10 cellular contexts compared by ENCODE assay signal in the genomic region with DNA sequence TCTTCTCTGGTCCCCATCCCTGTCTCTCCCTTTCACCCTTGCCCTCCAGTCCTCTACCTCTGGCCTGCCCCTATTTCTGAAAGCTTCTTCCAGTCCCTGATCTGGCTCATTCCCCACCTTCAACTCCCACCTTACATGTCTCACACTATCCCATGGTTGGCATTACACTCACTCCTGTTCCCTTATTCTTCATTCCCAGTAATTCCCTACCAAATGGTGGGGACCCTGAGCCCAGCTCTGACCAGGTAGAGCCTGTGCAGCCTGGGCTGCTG. TPM values are rescaled to one million over a fixed set of nuclear protein-coding genes. Genes with fewer than 3 reads are reported as not detected.
A peak's percentile ranks its signal among the peaks of the same experiment; 100 is the strongest.
DNase-seq lines count a peak whose midpoint lies in the region; ATAC-seq and TF ChIP-seq lines count a peak whose summit lies in the region.
"Had no signal": no experiment of that assay in that cellular context is flagged by ENCODE, and none has a peak within 500 bp of the region (broad histone marks: within the 10 kb centered on the region; RNA-seq: fewer than 3 reads in every experiment).

No MANE protein-coding gene starts in this region.

- DNase-seq in activated T-cell treated with anti-CD3 and anti-CD28 coated beads, Interleukin-2, amount 50 U/mL, for 4 hours: no peak
- DNase-seq in activated T-cell treated with anti-CD3 and anti-CD28 coated beads for 4 hours: no peak
- no peak for DNase-seq in activated CD8-positive, alpha-beta T cell treated with anti-CD3 and anti-CD28 coated beads for 36 hours
- no peak for DNase-seq in suprapubic skin (ENCODE audit: low spot score in 2 of 2)
- DNase-seq in NCI-H446 treated with DMSO at 0.1 percent for 48 hours (lab: John Stamatoyannopoulos, UW): no peak
- DNase-seq in T1000 (lab: John Stamatoyannopoulos, UW): no peak
- DNase-seq in stimulated activated CD4-positive, alpha-beta T cell treated with anti-CD3 and anti-CD28 coated beads, Interleukin-2, amount 100 ng/mL, for 48 hours: no peak
- DNase-seq: activated CD4-positive, CD25-positive, alpha-beta regulatory T cell treated with anti-CD3 and anti-CD28 coated beads, Interleukin-2, amount 50 U/mL, for 72 hours; foreskin melanocyte had no signal

- no peak overlapping the region for H3K27ac ChIP-seq in suprapubic skin

- TF ChIP-seq EP300 in suprapubic skin (IDR thresholded peaks at IDR 0.05): no peak

- TF ChIP-seq POLR2A in suprapubic skin (IDR thresholded peaks at IDR 0.05): no peak

- no peaks in the 10 kb centered on the region for H3K9me3 ChIP-seq in iPS-18c (ENCODE audit: control insufficient read depth, insufficient read depth, low read length)
- H3K9me3 ChIP-seq in suprapubic skin: no peaks in the 10 kb centered on the region

- H3K9me3 Mint-ChIP-seq in activated T-cell treated with anti-CD3 and anti-CD28 coated beads, Interleukin-2, amount 50 U/mL, for 4 hours: no peaks in the 10 kb centered on the region
- no peaks in the 10 kb centered on the region for H3K9me3 Mint-ChIP-seq in activated CD8-positive, alpha-beta T cell treated with anti-CD3 and anti-CD28 coated beads for 36 hours

- peak overlapping the region; percentile 73 for H3K27ac Mint-ChIP-seq in activated CD8-positive, alpha-beta T cell treated with anti-CD3 and anti-CD28 coated beads for 36 hours

- H3K36me3 Mint-ChIP-seq in activated T-cell treated with anti-CD3 and anti-CD28 coated beads, Interleukin-2, amount 50 U/mL, for 4 hours (ENCODE audit: insufficient read depth): peaks cover 7% of the 10 kb centered on the region
- peaks cover 19% of the 10 kb centered on the region for H3K36me3 Mint-ChIP-seq in activated CD8-positive, alpha-beta T cell treated with anti-CD3 and anti-CD28 coated beads for 36 hours (ENCODE audit: low read depth)

- CTCF ChIA-PET in activated CD8-positive, alpha-beta T cell treated with anti-CD3 and anti-CD28 coated beads for 36 hours (lab: Charles Lee): interaction anchor here (0.7 to 6.8 kb wide), 4 partner anchors 36 to 398 kb away, joined by 3 to 56 read pairs (median 4); no protein-coding TSS in a partner anchor

- peaks cover 23% of the 10 kb centered on the region for H3K36me3 ChIP-seq in suprapubic skin

- POLR2A ChIA-PET in activated CD8-positive, alpha-beta T cell treated with anti-CD3 and anti-CD28 coated beads for 36 hours (lab: Charles Lee): interaction anchor here (1.1 to 1.5 kb wide), 3 partner anchors 11 to 194 kb away, joined by 3 to 5 read pairs (median 4); a partner anchor contains a TSS

- intact Hi-C loops in activated CD8-positive, alpha-beta T cell treated with anti-CD3 and anti-CD28 coated beads for 36 hours (cut with micrococcal nuclease): no loop called here

- H3K4me1 ChIP-seq in suprapubic skin: peaks cover 31% of the 10 kb centered on the region

- no peak for TF ChIP-seq CTCF in activated CD8-positive, alpha-beta T cell treated with anti-CD3 and anti-CD28 coated beads for 36 hours (IDR thresholded peaks at IDR 0.05)
- no peak for TF ChIP-seq CTCF in suprapubic skin (IDR thresholded peaks at IDR 0.05)

- H3K27me3 ChIP-seq in suprapubic skin: no peaks in the 10 kb centered on the region

- no peaks in the 10 kb centered on the region for H3K27me3 Mint-ChIP-seq in activated T-cell treated with anti-CD3 and anti-CD28 coated beads, Interleukin-2, amount 50 U/mL, for 4 hours (ENCODE audit: low read depth)
- no peaks in the 10 kb centered on the region for H3K27me3 Mint-ChIP-seq in activated CD8-positive, alpha-beta T cell treated with anti-CD3 and anti-CD28 coated beads for 36 hours

- peak overlapping the region; percentile 86; the same call in 1 of the 2 replicates for H3K4me3 ChIP-seq in iPS-18c (ENCODE audit: insufficient read depth, low read depth, low read length)
- H3K4me3 ChIP-seq in suprapubic skin: peak overlapping the region; percentile 59

- peaks cover 22% of the 10 kb centered on the region for H3K4me1 Mint-ChIP-seq in activated T-cell treated with anti-CD3 and anti-CD28 coated beads, Interleukin-2, amount 50 U/mL, for 4 hours (ENCODE audit: low read depth)
- peaks cover 26% of the 10 kb centered on the region for H3K4me1 Mint-ChIP-seq in activated CD8-positive, alpha-beta T cell treated with anti-CD3 and anti-CD28 coated beads for 36 hours (ENCODE audit: low read depth)

- peak overlapping the region; percentile 81 for H3K4me3 Mint-ChIP-seq in activated T-cell treated with anti-CD3 and anti-CD28 coated beads, Interleukin-2, amount 50 U/mL, for 4 hours
- peak overlapping the region; percentile 75 for H3K4me3 Mint-ChIP-seq in activated CD8-positive, alpha-beta T cell treated with anti-CD3 and anti-CD28 coated beads for 36 hours

- ATAC-seq in activated T-cell treated with anti-CD3 and anti-CD28 coated beads, Interleukin-2, amount 50 U/mL, for 4 hours: no peak
- ATAC-seq in activated CD8-positive, alpha-beta T cell treated with anti-CD3 and anti-CD28 coated beads for 36 hours: no peak

RNA-seq across cellular contexts. Expression of a gene that starts 6.4 kb away (rescaled TPM):
- 1 to 10 TPM; 1.1 to 1.7 (median 1.7) TPM for total RNA-seq in activated T-cell treated with anti-CD3 and anti-CD28 coated beads, Interleukin-2, amount 50 U/mL, for 4 hours
- 1 to 10 TPM; 4.0 to 4.6 TPM for total RNA-seq in activated CD8-positive, alpha-beta T cell treated with anti-CD3 and anti-CD28 coated beads for 36 hours
- total RNA-seq in suprapubic skin: 10 to 100 TPM in 2 of 4 donors, 1 to 10 TPM in 2; 8.1 to 19.4 (median 10.7) TPM

RNA-seq across cellular contexts. Expression of a gene that starts 33.6 kb away (rescaled TPM):
- total RNA-seq in activated T-cell treated with anti-CD3 and anti-CD28 coated beads, Interleukin-2, amount 50 U/mL, for 4 hours: 10 to 100 TPM; 21.5 to 27.3 (median 25.0) TPM
- total RNA-seq in activated CD8-positive, alpha-beta T cell treated with anti-CD3 and anti-CD28 coated beads for 36 hours: 10 to 100 TPM; 19.4 to 20.9 TPM
- 10 to 100 TPM; 13.6 to 21.7 (median 16.2) TPM for total RNA-seq in suprapubic skin
